1 cellular context compared by ENCODE assay signal in genomic region chr4:40617903-40618302, GRCh38.
TF ChIP-seq lines count a peak whose summit lies in the region.

No MANE protein-coding gene starts in this region.

TF ChIP-seq in GM23338, 12 proteins besides CTCF, POLR2A, EP300 and RAD21 (continued from another document):
- TF ChIP-seq ZNF462 (CRISPR knock-in tag; IDR thresholded peaks at IDR 0.05) = no peak
